ENCODE assay signal across 9 cellular contexts in the genomic region with DNA sequence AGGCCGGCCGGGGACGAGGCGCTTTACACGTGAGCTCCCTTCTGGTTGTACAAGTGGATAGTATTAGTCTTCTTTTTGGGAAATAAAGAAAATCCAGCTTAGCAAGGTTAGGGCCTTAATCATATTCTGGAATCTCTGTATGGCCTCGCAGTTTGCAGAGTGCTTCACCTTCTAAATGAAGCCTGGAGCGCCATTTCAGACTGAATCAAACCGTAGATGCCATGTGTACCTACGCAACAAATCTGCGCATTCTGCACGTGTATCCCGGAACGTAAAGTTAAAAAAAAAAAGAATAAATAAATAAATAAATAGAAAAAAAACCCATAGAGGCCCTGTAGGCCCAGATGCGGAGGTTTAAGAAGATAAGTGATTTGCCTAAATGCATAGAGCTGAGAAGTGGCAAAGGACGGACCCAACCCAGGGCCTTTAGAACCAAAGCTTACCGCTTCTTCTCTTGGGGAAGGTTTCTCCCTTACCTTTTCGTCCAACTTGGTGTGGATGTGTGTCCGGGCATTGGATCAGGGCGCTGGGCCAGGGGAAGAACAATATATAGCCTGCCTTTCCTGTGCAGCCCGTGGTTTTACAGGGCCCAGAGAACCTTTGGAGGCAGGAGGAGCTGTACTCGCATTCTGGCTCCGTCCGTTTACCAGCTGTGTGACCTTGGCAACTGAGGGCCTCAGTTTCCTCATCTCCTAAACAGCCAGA. TPM values are rescaled to one million over a fixed set of nuclear protein-coding genes. Genes with fewer than 3 reads are reported as not detected.
A peak's percentile ranks its signal among the peaks of the same experiment; 100 is the strongest.
DNase-seq lines count a peak whose midpoint lies in the region; ATAC-seq and TF ChIP-seq lines count a peak whose summit lies in the region.
"Had no signal": no experiment of that assay in that cellular context is flagged by ENCODE, and none has a peak within 500 bp of the region (broad histone marks: within the 10 kb centered on the region; RNA-seq: fewer than 3 reads in every experiment).

No MANE protein-coding gene starts in this region.

- peak overlapping the region; percentile 62 for H3K27ac ChIP-seq in foreskin keratinocyte
- H3K27ac ChIP-seq in psoas muscle: no peak overlapping the region

- intact Hi-C loops in psoas muscle (cut with DNase I) (loop anchor here in 1 of 2 donors (2.0 kb wide), 1 partner anchor 154 kb away; no protein-coding TSS in a partner anchor), sciatic nerve (cut with DNase I) (no loop called here)

- H3K27me3 ChIP-seq in foreskin keratinocyte (no peaks in the 10 kb centered on the region), psoas muscle (ENCODE audit: insufficient read depth in 3 of 3, low read length in 2 of 3) (peaks cover 0 to 11% (median 0%) of the 10 kb centered on the region in 3 donors)

- H3K9me3 ChIP-seq in ES-I3 (ENCODE audit: control insufficient read depth, insufficient read depth, low read length) (no peaks in the 10 kb centered on the region), psoas muscle (no peaks in the 10 kb centered on the region)

- peak; percentile 9 for DNase-seq in SK-N-DZ (ENCODE audit: low spot score)
- DNase-seq in foreskin keratinocyte: no peak
- no peak for DNase-seq in psoas muscle
- DNase-seq in cerebellum (ENCODE audit: low spot score): no peak
- DNase-seq in sciatic nerve (ENCODE audit: low spot score): no peak
- DNase-seq in DMS79 treated with DMSO at 0.1 percent for 48 hours (lab: John Stamatoyannopoulos, UW): no peak
- DNase-seq in stimulated activated CD4-positive, alpha-beta T cell treated with anti-CD3 and anti-CD28 coated beads, Interleukin-2, amount 100 ng/mL, for 48 hours: no peak
- DNase-seq: cerebellar nuclear complex had no signal

- H3K4me1 ChIP-seq in ES-I3 (ENCODE audit: insufficient read depth, low read length) (peaks cover 30% of the 10 kb centered on the region), foreskin keratinocyte (peaks cover 13% of the 10 kb centered on the region), psoas muscle (no peaks in the 10 kb centered on the region)

- 45 to 52% (median 45%) methylated on average over 23 of the region's 23 CpGs for WGBS in psoas muscle, 3 donors

- no peak for TF ChIP-seq CTCF in foreskin keratinocyte (conservative IDR thresholded peaks at IDR 0.05)
- TF ChIP-seq CTCF in psoas muscle (IDR thresholded peaks at IDR 0.05): no peak

- no peak for ATAC-seq in foreskin keratinocyte
- ATAC-seq in psoas muscle: peak in 1 of 4 donors; percentile 11
- ATAC-seq in sciatic nerve: no peak

- no peaks in the 10 kb centered on the region for H3K36me3 ChIP-seq in ES-I3 (ENCODE audit: insufficient read depth, low read length)
- H3K36me3 ChIP-seq in psoas muscle (ENCODE audit: insufficient read depth in 1 of 2, low read depth in 1 of 2): no peaks in the 10 kb centered on the region

- H3K9ac ChIP-seq in ES-I3 (ENCODE audit: low read depth, low read length): peak overlapping the region; percentile 79

- H3K4me3 ChIP-seq in psoas muscle: peak overlapping the region; percentile 65

RNA-seq across cellular contexts. Expression of a gene that starts 0.5 kb away (rescaled TPM):
- 1.1 and 1.9 TPM in 2 replicates for polyA plus RNA-seq in SK-N-DZ (2014; cell fraction: cytosol; rRNA removed)
- 0.74 and 5.1 TPM in 2 replicates for polyA plus RNA-seq in SK-N-DZ (2014; cell fraction: nucleus; rRNA removed)
- total RNA-seq in foreskin keratinocyte (42.3 and 86.8 TPM in 2 replicates), psoas muscle (1 to 10 TPM; 1.2 to 3.4 (median 1.3) TPM), cerebellum (1.8 TPM), sciatic nerve (18.9 TPM)
- polyA plus RNA-seq in foreskin keratinocyte (21.8 and 57.9 TPM in 2 replicates), psoas muscle (under 1 TPM; 0.24 to 0.30 (median 0.29) TPM)
